1 cellular context compared by ENCODE assay signal in the genomic region with DNA sequence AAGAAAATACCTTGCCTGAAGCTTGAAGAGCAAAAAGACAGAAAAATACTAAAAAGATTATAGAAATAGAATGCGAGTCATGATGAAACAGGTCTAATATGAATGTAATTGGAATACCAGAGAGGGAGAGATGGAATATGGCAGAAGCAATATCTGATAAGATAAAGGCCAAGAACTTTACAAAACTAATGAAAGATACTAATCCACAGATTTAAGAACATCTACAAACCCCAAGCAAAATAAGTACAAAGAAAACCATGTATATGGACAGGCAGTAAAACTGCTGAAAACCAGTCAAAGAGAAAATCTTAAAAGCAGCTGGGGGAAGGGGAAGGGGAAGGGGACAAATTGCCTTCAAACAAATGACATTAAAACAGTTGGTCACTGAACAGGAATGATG.
TF ChIP-seq lines count a peak whose summit lies in the region.

No MANE protein-coding gene starts in this region.

TF ChIP-seq in WTC11, 78 proteins besides CTCF, POLR2A, EP300 and RAD21 (continued from another document):
- TF ChIP-seq, protein P1, sequence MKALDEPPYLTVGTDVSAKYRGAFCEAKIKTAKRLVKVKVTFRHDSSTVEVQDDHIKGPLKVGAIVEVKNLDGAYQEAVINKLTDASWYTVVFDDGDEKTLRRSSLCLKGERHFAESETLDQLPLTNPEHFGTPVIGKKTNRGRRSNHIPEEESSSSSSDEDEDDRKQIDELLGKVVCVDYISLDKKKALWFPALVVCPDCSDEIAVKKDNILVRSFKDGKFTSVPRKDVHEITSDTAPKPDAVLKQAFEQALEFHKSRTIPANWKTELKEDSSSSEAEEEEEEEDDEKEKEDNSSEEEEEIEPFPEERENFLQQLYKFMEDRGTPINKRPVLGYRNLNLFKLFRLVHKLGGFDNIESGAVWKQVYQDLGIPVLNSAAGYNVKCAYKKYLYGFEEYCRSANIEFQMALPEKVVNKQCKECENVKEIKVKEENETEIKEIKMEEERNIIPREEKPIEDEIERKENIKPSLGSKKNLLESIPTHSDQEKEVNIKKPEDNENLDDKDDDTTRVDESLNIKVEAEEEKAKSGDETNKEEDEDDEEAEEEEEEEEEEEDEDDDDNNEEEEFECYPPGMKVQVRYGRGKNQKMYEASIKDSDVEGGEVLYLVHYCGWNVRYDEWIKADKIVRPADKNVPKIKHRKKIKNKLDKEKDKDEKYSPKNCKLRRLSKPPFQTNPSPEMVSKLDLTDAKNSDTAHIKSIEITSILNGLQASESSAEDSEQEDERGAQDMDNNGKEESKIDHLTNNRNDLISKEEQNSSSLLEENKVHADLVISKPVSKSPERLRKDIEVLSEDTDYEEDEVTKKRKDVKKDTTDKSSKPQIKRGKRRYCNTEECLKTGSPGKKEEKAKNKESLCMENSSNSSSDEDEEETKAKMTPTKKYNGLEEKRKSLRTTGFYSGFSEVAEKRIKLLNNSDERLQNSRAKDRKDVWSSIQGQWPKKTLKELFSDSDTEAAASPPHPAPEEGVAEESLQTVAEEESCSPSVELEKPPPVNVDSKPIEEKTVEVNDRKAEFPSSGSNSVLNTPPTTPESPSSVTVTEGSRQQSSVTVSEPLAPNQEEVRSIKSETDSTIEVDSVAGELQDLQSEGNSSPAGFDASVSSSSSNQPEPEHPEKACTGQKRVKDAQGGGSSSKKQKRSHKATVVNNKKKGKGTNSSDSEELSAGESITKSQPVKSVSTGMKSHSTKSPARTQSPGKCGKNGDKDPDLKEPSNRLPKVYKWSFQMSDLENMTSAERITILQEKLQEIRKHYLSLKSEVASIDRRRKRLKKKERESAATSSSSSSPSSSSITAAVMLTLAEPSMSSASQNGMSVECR (CRISPR knock-in tag; IDR thresholded peaks at IDR 0.05; ENCODE audit: borderline replicate concordance): no peak
- TF ChIP-seq MYBL2 (CRISPR knock-in tag; IDR thresholded peaks at IDR 0.05) (no peak), ELF4 (CRISPR knock-in tag; IDR thresholded peaks at IDR 0.05; ENCODE audit: low read depth) (no peak), NFATC4 (CRISPR knock-in tag; IDR thresholded peaks at IDR 0.05) (no peak), GABPB1 (CRISPR knock-in tag; IDR thresholded peaks at IDR 0.05) (no peak), HMGA2 (CRISPR knock-in tag; IDR thresholded peaks at IDR 0.05) (no peak), SMAD4 (CRISPR knock-in tag; IDR thresholded peaks at IDR 0.05) (no peak)
- TF ChIP-seq, protein P2, sequence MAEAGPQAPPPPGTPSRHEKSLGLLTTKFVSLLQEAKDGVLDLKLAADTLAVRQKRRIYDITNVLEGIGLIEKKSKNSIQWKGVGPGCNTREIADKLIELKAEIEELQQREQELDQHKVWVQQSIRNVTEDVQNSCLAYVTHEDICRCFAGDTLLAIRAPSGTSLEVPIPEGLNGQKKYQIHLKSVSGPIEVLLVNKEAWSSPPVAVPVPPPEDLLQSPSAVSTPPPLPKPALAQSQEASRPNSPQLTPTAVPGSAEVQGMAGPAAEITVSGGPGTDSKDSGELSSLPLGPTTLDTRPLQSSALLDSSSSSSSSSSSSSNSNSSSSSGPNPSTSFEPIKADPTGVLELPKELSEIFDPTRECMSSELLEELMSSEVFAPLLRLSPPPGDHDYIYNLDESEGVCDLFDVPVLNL (CRISPR knock-in tag; IDR thresholded peaks at IDR 0.05; ENCODE audit: borderline replicate concordance, low read depth): no peak
TF ChIP-seq in WTC11: peak in this region for 0.
